In the genomic region with DNA sequence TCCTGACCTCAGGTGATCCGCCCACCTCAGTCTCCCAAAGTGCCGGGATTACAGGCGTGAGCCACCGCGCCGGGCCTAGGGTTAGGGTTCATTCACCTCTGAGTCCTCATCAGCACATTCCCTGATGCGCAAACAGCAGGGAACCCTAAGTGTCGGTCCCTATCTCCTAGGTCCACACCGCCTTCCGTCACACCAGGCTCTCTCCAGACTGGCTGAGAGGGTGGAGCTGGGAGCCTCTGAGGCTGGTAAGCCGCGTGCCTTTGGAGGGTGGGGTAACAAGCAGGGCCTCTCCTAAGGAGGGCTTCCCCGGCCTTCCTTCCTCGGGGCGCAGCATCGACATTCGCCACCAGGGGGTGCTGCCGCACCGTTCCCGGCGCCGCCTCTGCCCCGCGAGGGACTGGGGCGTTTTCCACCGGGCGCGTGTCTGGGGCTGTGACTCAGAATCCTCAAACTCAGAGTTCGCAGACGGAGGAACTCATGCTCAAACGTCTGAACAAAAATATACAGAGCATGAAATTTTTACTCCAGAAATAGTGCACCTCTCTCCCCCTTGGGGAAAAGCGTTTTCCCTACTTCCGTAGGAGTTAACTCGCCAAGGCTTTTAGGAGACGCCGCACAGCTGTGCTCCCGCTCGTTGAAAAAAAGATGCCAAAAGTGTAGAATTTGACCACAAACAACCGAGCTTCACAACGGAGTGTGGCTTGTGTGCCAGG, we compare ENCODE assay signal across 8 cellular contexts.
A peak's percentile ranks its signal among the peaks of the same experiment; 100 is the strongest.
DNase-seq lines count a peak whose midpoint lies in the region; ATAC-seq and TF ChIP-seq lines count a peak whose summit lies in the region.

No MANE protein-coding gene starts in this region.

- H3K36me3 Mint-ChIP-seq in Caco-2 (ENCODE audit: insufficient read depth, unreplicated experiment) (no peaks in the 10 kb centered on the region), neural crest cell (ENCODE audit: low read depth) (no peaks in the 10 kb centered on the region)

- no peaks in the 10 kb centered on the region for H3K9me3 Mint-ChIP-seq in Caco-2 (ENCODE audit: unreplicated experiment)
- no peaks in the 10 kb centered on the region for H3K9me3 Mint-ChIP-seq in neural crest cell
- H3K9me3 Mint-ChIP-seq in stimulated activated naive CD8-positive, alpha-beta T cell treated with anti-CD3 and anti-CD28 coated beads, Interleukin-15, amount 100 ng/mL, for 72 hours = no peaks in the 10 kb centered on the region

- ATAC-seq in GM19468 (IDR thresholded peaks at IDR 0.05; ENCODE audit: extremely low read depth, unreplicated experiment) (peak; percentile 75), RWPE2 (ENCODE audit: low read depth) (peak; percentile 96), foreskin keratinocyte (peak; percentile 93)
- ATAC-seq in stimulated activated naive CD8-positive, alpha-beta T cell treated with anti-CD3 and anti-CD28 coated beads, Interleukin-15, amount 100 ng/mL, for 72 hours = peak; percentile 92

- peaks cover 7% of the 10 kb centered on the region for H3K4me1 Mint-ChIP-seq in Caco-2 (ENCODE audit: low read depth, unreplicated experiment)
- peaks cover 10% of the 10 kb centered on the region for H3K4me1 Mint-ChIP-seq in neural crest cell
- H3K4me1 Mint-ChIP-seq in stimulated activated naive CD8-positive, alpha-beta T cell treated with anti-CD3 and anti-CD28 coated beads, Interleukin-15, amount 100 ng/mL, for 72 hours = peaks cover 6% of the 10 kb centered on the region

- H3K9me3 ChIP-seq in Caco-2 (no peaks in the 10 kb centered on the region), HUES64 (ENCODE audit: insufficient read depth, low read depth, low read length) (no peaks in the 10 kb centered on the region), RWPE2 (ENCODE audit: severe bottlenecking) (no peaks in the 10 kb centered on the region)

- H3K4me3 ChIP-seq in Caco-2 (ENCODE audit: low read depth, low read length) = peak overlapping the region; percentile 14; the same call in 1 of the 2 replicates
- H3K4me3 ChIP-seq in HUES64 (ENCODE audit: low read length) = peak overlapping the region; percentile 43
- H3K4me3 ChIP-seq in RWPE2 (ENCODE audit: severe bottlenecking) = no peak overlapping the region

- no TSS peak for BruUV-seq in Caco-2 (replicated peaks; lab: Mats Ljungman, UMichigan)

- H3K27ac Mint-ChIP-seq in Caco-2 (ENCODE audit: unreplicated experiment) = peak overlapping the region; percentile 15
- H3K27ac Mint-ChIP-seq in neural crest cell (ENCODE audit: unreplicated experiment) = no peak overlapping the region
- no peak overlapping the region for H3K27ac Mint-ChIP-seq in stimulated activated naive CD8-positive, alpha-beta T cell treated with anti-CD3 and anti-CD28 coated beads, Interleukin-15, amount 100 ng/mL, for 72 hours

- H3K9ac ChIP-seq in HUES64 (ENCODE audit: low read depth, low read length) = no peak overlapping the region

- TF ChIP-seq CTCF in Caco-2 (IDR thresholded peaks at IDR 0.05; ENCODE audit: insufficient read depth in 1 of 2, low read depth in 1 of 2, low read length in 1 of 2, severe bottlenecking in 1 of 2, unreplicated experiment in 1 of 2) (peak; percentile 98 to 99), RWPE2 (IDR thresholded peaks at IDR 0.05; ENCODE audit: poor library complexity, severe bottlenecking) (peak; percentile 98), foreskin keratinocyte (conservative IDR thresholded peaks at IDR 0.05) (peak; percentile 100), neural crest cell (conservative IDR thresholded peaks at IDR 0.05) (peak; percentile 99)

- WGBS in HUES64 = 9% methylated on average over 40 of the region's 40 CpGs

- H3K27me3 ChIP-seq in Caco-2 (replicated peaks; ENCODE audit: control insufficient read depth, insufficient read depth, low read length) = no peaks in the 10 kb centered on the region
- H3K27me3 ChIP-seq in HUES64 (ENCODE audit: insufficient read depth, low read length) = peaks cover 34% of the 10 kb centered on the region
- no peaks in the 10 kb centered on the region for H3K27me3 ChIP-seq in RWPE2 (ENCODE audit: insufficient read depth, poor library complexity, severe bottlenecking)
- no peaks in the 10 kb centered on the region for H3K27me3 ChIP-seq in foreskin keratinocyte

- intact Hi-C loops in Caco-2 (cut with micrococcal nuclease; ENCODE audit: unreplicated experiment) = loop anchor here (1.0 to 2.0 kb wide), 8 partner anchors 26 to 280 kb away; partner anchors contain the start of genes ASAP2, CPSF3 and ITGB1BP1

- H3K27me3 Mint-ChIP-seq in Caco-2 (ENCODE audit: insufficient read depth, unreplicated experiment) (no peaks in the 10 kb centered on the region), neural crest cell (ENCODE audit: low read depth) (peaks cover 34% of the 10 kb centered on the region)
- H3K27me3 Mint-ChIP-seq in stimulated activated naive CD8-positive, alpha-beta T cell treated with anti-CD3 and anti-CD28 coated beads, Interleukin-15, amount 100 ng/mL, for 72 hours = peaks cover 47% of the 10 kb centered on the region

- H3K4me1 ChIP-seq in Caco-2 (peaks cover 21% of the 10 kb centered on the region), HUES64 (ENCODE audit: insufficient read depth, low read length) (peaks cover 8% of the 10 kb centered on the region), RWPE2 (ENCODE audit: insufficient read depth, poor library complexity, severe bottlenecking) (peaks cover 9% of the 10 kb centered on the region), foreskin keratinocyte (no peaks in the 10 kb centered on the region)

- CTCF ChIA-PET in Caco-2 (lab: Charles Lee) = interaction anchor here (0.6 to 2.6 kb wide), 11 partner anchors 17 to 331 kb away, joined by 3 to 19 read pairs (median 5); partner anchors contain the start of gene ASAP2

- POLR2A ChIA-PET in Caco-2 (lab: Charles Lee) = interaction anchor here (0.7 kb wide), 1 partner anchor 139 kb away, joined by 4 read pairs; the partner anchor contains the start of gene MBOAT2

- DNase-seq in Caco-2 (peak; percentile 95 to 97), RWPE2 (ENCODE audit: low spot score) (peak; percentile 89), foreskin keratinocyte (peak; percentile 63 to 84), neural crest cell (ENCODE audit: low read depth, low spot score) (peak; percentile 96)
- DNase-seq in activated effector memory CD4-positive, alpha-beta T cell treated with anti-CD3 and anti-CD28 coated beads, Interleukin-2, amount 50 U/mL, for 16 hours = peak; percentile 93
- DNase-seq in stimulated activated naive CD8-positive, alpha-beta T cell treated with anti-CD3 and anti-CD28 coated beads, Interleukin-15, amount 100 ng/mL, for 72 hours = peak; percentile 81 to 84

- H3K36me3 ChIP-seq in Caco-2 (ENCODE audit: control insufficient read depth, insufficient read depth, low read length) = no peaks in the 10 kb centered on the region
- H3K36me3 ChIP-seq in HUES64 (ENCODE audit: insufficient read depth, low read length) = no peaks in the 10 kb centered on the region
- no peaks in the 10 kb centered on the region for H3K36me3 ChIP-seq in RWPE2 (ENCODE audit: low read depth)

- H3K27ac ChIP-seq in HUES64 (ENCODE audit: low read depth, low read length) (no peak overlapping the region), RWPE2 (ENCODE audit: poor library complexity, severe bottlenecking) (peak overlapping the region; percentile 38), foreskin keratinocyte (peak overlapping the region; percentile 39)

- peak overlapping the region; percentile 49 for H3K4me3 Mint-ChIP-seq in Caco-2 (ENCODE audit: unreplicated experiment)
- H3K4me3 Mint-ChIP-seq in neural crest cell = peak overlapping the region; percentile 56
- peak overlapping the region; percentile 16 to 51 for H3K4me3 Mint-ChIP-seq in stimulated activated naive CD8-positive, alpha-beta T cell treated with anti-CD3 and anti-CD28 coated beads, Interleukin-15, amount 100 ng/mL, for 72 hours
